ENCODE assay signal across 1 cellular context in genomic region chr12:15688838-15689237, GRCh38.
TF ChIP-seq lines count a peak whose summit lies in the region.

No MANE protein-coding gene starts in this region.

TF ChIP-seq in IMR-90, 13 proteins besides CTCF, POLR2A, EP300 and RAD21 (continued from another document):
- TF ChIP-seq ELK1 (IDR thresholded peaks at IDR 0.05; ENCODE audit: borderline replicate concordance, low read depth, low read length) = no peak
- TF ChIP-seq SMC3 (IDR thresholded peaks at IDR 0.05; ENCODE audit: low read depth, low read length) = no peak
- no peak for TF ChIP-seq MXI1 (IDR thresholded peaks at IDR 0.05; ENCODE audit: borderline replicate concordance, low read depth, low read length)
- no peak for TF ChIP-seq MAFK (IDR thresholded peaks at IDR 0.05; ENCODE audit: low read depth, low read length)
- TF ChIP-seq USF2 (IDR thresholded peaks at IDR 0.05; ENCODE audit: low read depth, low read length) = no peak
